In the genomic region with DNA sequence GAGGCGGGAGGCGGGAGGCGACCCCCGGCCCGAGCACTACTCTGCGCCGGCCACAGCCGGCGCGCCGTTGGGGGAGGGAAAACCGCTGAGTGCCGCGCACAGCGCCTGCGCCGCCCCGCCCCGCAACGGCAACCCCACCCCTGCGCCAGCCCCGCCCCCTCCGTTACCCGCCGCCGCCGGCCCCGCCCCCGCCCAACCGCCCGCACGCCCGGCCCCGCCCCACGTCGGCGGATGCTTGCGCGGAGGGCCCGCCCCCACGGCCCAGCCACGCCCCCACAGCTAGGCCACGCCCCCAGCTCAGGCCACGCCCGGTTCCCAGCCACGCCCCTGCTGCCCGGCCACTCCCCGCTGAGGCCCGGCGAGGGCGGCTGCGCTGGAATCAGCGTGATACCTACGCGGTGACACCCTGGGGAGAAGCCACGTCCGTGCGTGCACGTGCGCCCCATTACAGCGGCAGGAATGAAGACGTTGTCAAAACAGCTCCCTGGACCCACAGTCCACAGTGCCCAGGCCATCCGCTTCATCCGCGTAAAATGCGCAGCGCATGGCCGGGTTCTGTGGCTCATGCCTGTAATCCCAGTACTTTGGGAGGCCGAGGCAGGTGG, we compare ENCODE assay signal across 8 cellular contexts. TPM values are rescaled to one million over a fixed set of nuclear protein-coding genes. Genes with fewer than 3 reads are reported as not detected.
DNase-seq lines count a peak whose midpoint lies in the region; ATAC-seq and TF ChIP-seq lines count a peak whose summit lies in the region.

A gene (minus strand): TSS at position 91 of the 605 bp plus-strand sequence. CDS start 152 bp downstream, outside the sequence.

- H3K4me3 ChIP-seq in HCT116 (replicated peaks in 1 of 2; ENCODE audit: low read depth in 1 of 2, low read length in 2 of 2) (peak within 1 kb of the TSS; percentile 60 to 75), urinary bladder (ENCODE audit: low read depth, low read length) (peak within 1 kb of the TSS; percentile 79)

- H3K36me3 ChIP-seq in HCT116 (ENCODE audit: control insufficient read depth in 1 of 2, insufficient read depth in 2 of 2, low read length in 2 of 2), result peaks cover 9% of the 10 kb centered on the region in 2 experiments; a peak in 2 of 4 replicates
- H3K36me3 ChIP-seq in urinary bladder (ENCODE audit: insufficient read depth), result no peaks in the 10 kb centered on the region

- peak within 1 kb of the TSS; percentile 75 for H3K9ac ChIP-seq in HCT116 (ENCODE audit: low read length)

- no peaks in the 10 kb centered on the region for H3K27me3 ChIP-seq in HCT116 (ENCODE audit: insufficient read depth, low read length)

- CTCF ChIA-PET in HCT116 (lab: Charles Lee), result interaction anchor here (1.0 to 1.4 kb wide), 3 partner anchors 10 to 39 kb away, joined by 5 to 10 read pairs (median 7); no protein-coding TSS in a partner anchor

- intact Hi-C loops in HCT116 (cut with micrococcal nuclease), result no loop called here
- intact Hi-C loops in left ventricle myocardium superior (cut with micrococcal nuclease), result no loop called here

- H3K27ac ChIP-seq in HCT116 (ENCODE audit: low read depth, low read length) (peak within 1 kb of the TSS; percentile 68), urinary bladder (ENCODE audit: low read depth) (no peak within 1 kb of the TSS)

- 11% methylated on average over 53 of the region's 69 CpGs for WGBS in urinary bladder

- H3K9me3 ChIP-seq in HCT116 (ENCODE audit: control insufficient read depth in 1 of 2, insufficient read depth in 1 of 2, low read depth in 1 of 2, low read length in 2 of 2), result peaks cover 0 to 4% of the 10 kb centered on the region in 2 experiments; a peak in 1 of 4 replicates

- TF ChIP-seq POLR2A in HCT116 (IDR thresholded peaks at IDR 0.05; ENCODE audit: borderline replicate concordance, extremely low read depth, insufficient read depth, insufficient read length), result no peak

- H4K20me1 ChIP-seq in HCT116 (ENCODE audit: insufficient read depth), result peaks cover 9% of the 10 kb centered on the region; the same call in 1 of the 2 replicates

- H3K79me2 ChIP-seq in HCT116 (ENCODE audit: insufficient read depth, low read length), result peaks cover 24% of the 10 kb centered on the region

- ATAC-seq in HCT116 (peak; percentile 89), left ventricle myocardium superior (peak; percentile 99)

- POLR2A ChIA-PET in HCT116 (lab: Charles Lee), result interaction anchor here (0.7 to 1.0 kb wide), 4 partner anchors 13 to 39 kb away, joined by 3 to 6 read pairs (median 3); no protein-coding TSS in a partner anchor

- no peak for TF ChIP-seq RAD21 in HCT116 (IDR thresholded peaks at IDR 0.05; ENCODE audit: low read depth)

- no TSS peak for BruUV-seq in HCT116 (replicated peaks; lab: Mats Ljungman, UMichigan)

- no peaks in the 10 kb centered on the region for H3K9me2 ChIP-seq in HCT116 (ENCODE audit: insufficient read depth)

- H3K4me1 ChIP-seq in HCT116 (ENCODE audit: control insufficient read depth in 1 of 2, insufficient read depth in 2 of 2, low read length in 2 of 2) (peaks cover 7 to 16% of the 10 kb centered on the region in 2 experiments; a peak in 3 of 4 replicates), urinary bladder (ENCODE audit: insufficient read depth) (no peaks in the 10 kb centered on the region)

- RAD21 ChIA-PET in HCT116 (lab: Charles Lee; ENCODE audit: low non-redundant PET in 1 of 2, low total read pairs in 2 of 2, uncharacterized antibody in 2 of 2, unreplicated experiment in 2 of 2), result interaction anchor here in 1 of 2 experiments (0.7 kb wide), 1 partner anchor 59 kb away, joined by 5 read pairs; no protein-coding TSS in a partner anchor

- DNase-seq in ELF-1 (ENCODE audit: low read depth, low spot score), result peak; percentile 83
- DNase-seq in HCT116 (ENCODE audit: low read depth, low spot score), result peak; percentile 81
- peak; percentile 91 for DNase-seq in NAMALWA (ENCODE audit: low spot score)
- DNase-seq in T-helper 1 cell, result peak; percentile 85 to 94 (median 88)
- peak; percentile 84 for DNase-seq in amniotic epithelial cell (ENCODE audit: low read depth)
- peak; percentile 93 for DNase-seq in left ventricle myocardium superior
- DNase-seq in pulmonary artery endothelial cell (ENCODE audit: low read depth, low spot score), result peak; percentile 35

- peak within 1 kb of the TSS; percentile 99 for H3K4me2 ChIP-seq in HCT116 (ENCODE audit: low read length)

- H2AFZ ChIP-seq in HCT116 (ENCODE audit: low read depth, low read length, poor library complexity, severe bottlenecking), result no peak within 1 kb of the TSS

- no peak for TF ChIP-seq CTCF in HCT116 (IDR thresholded peaks at IDR 0.05 in 2 of 3, conservative IDR thresholded peaks at IDR 0.05 in 1 of 3; ENCODE audit: borderline replicate concordance in 1 of 3, insufficient read depth in 1 of 3, low read depth in 2 of 3, low read length in 2 of 3)

TF ChIP-seq in HCT116, 20 proteins besides CTCF, POLR2A, EP300 and RAD21 (continues in another document):
- TF ChIP-seq SIN3A (IDR thresholded peaks at IDR 0.05; ENCODE audit: low read depth) (no peak), EGR1 (IDR thresholded peaks at IDR 0.05; ENCODE audit: low read depth) (peak; percentile 76), ELF1 (IDR thresholded peaks at IDR 0.05; ENCODE audit: borderline replicate concordance, low read depth) (no peak), FOSL1 (IDR thresholded peaks at IDR 0.05; ENCODE audit: low read depth) (no peak), CEBPB (IDR thresholded peaks at IDR 0.05; ENCODE audit: low read depth) (no peak), EZH2 (IDR thresholded peaks at IDR 0.05) (no peak), CBX3 (IDR thresholded peaks at IDR 0.05; ENCODE audit: low read depth) (peak; percentile 95; the same call in 1 of the 2 replicates), TCF7L2 (IDR thresholded peaks at IDR 0.05; ENCODE audit: borderline replicate concordance, extremely low read depth, insufficient read depth, insufficient read length) (peak; percentile 22), YY1 (IDR thresholded peaks at IDR 0.05; ENCODE audit: extremely low read depth, insufficient replicate concordance, low read depth, low read length) (no peak), SRF (IDR thresholded peaks at IDR 0.05; ENCODE audit: low read depth) (no peak), ZFX (IDR thresholded peaks at IDR 0.05) (no peak), EZH2phosphoT487 (IDR thresholded peaks at IDR 0.05; ENCODE audit: borderline replicate concordance) (no peak), SP1 (IDR thresholded peaks at IDR 0.05; ENCODE audit: low read depth) (peak; percentile 72), ZNF274 (IDR thresholded peaks at IDR 0.05; ENCODE audit: low read depth, low read length) (no peak)
- TF ChIP-seq, protein P1, sequence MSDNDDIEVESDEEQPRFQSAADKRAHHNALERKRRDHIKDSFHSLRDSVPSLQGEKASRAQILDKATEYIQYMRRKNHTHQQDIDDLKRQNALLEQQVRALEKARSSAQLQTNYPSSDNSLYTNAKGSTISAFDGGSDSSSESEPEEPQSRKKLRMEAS (IDR thresholded peaks at IDR 0.05), result peak; percentile 100
- TF ChIP-seq, protein P2, sequence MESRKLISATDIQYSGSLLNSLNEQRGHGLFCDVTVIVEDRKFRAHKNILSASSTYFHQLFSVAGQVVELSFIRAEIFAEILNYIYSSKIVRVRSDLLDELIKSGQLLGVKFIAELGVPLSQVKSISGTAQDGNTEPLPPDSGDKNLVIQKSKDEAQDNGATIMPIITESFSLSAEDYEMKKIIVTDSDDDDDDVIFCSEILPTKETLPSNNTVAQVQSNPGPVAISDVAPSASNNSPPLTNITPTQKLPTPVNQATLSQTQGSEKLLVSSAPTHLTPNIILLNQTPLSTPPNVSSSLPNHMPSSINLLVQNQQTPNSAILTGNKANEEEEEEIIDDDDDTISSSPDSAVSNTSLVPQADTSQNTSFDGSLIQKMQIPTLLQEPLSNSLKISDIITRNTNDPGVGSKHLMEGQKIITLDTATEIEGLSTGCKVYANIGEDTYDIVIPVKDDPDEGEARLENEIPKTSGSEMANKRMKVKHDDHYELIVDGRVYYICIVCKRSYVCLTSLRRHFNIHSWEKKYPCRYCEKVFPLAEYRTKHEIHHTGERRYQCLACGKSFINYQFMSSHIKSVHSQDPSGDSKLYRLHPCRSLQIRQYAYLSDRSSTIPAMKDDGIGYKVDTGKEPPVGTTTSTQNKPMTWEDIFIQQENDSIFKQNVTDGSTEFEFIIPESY (IDR thresholded peaks at IDR 0.05; ENCODE audit: extremely low read depth, insufficient replicate concordance, low read length), result no peak
- TF ChIP-seq, protein P3, sequence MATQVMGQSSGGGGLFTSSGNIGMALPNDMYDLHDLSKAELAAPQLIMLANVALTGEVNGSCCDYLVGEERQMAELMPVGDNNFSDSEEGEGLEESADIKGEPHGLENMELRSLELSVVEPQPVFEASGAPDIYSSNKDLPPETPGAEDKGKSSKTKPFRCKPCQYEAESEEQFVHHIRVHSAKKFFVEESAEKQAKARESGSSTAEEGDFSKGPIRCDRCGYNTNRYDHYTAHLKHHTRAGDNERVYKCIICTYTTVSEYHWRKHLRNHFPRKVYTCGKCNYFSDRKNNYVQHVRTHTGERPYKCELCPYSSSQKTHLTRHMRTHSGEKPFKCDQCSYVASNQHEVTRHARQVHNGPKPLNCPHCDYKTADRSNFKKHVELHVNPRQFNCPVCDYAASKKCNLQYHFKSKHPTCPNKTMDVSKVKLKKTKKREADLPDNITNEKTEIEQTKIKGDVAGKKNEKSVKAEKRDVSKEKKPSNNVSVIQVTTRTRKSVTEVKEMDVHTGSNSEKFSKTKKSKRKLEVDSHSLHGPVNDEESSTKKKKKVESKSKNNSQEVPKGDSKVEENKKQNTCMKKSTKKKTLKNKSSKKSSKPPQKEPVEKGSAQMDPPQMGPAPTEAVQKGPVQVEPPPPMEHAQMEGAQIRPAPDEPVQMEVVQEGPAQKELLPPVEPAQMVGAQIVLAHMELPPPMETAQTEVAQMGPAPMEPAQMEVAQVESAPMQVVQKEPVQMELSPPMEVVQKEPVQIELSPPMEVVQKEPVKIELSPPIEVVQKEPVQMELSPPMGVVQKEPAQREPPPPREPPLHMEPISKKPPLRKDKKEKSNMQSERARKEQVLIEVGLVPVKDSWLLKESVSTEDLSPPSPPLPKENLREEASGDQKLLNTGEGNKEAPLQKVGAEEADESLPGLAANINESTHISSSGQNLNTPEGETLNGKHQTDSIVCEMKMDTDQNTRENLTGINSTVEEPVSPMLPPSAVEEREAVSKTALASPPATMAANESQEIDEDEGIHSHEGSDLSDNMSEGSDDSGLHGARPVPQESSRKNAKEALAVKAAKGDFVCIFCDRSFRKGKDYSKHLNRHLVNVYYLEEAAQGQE (IDR thresholded peaks at IDR 0.05; ENCODE audit: low read depth), result no peak
- TF ChIP-seq, protein P4, sequence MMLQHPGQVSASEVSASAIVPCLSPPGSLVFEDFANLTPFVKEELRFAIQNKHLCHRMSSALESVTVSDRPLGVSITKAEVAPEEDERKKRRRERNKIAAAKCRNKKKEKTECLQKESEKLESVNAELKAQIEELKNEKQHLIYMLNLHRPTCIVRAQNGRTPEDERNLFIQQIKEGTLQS (IDR thresholded peaks at IDR 0.05), result no peak

RNA-seq across cellular contexts. Expression of the gene that starts here (rescaled TPM):
- total RNA-seq in HCT116 (2021; ENCODE audit: unreplicated experiment) (20.4 TPM), left ventricle myocardium superior (6.1 TPM), pulmonary artery endothelial cell (10.6 and 15.6 TPM in 2 replicates), urinary bladder (21.0 TPM)
- polyA plus RNA-seq in HCT116 (2012), result 8.9 and 10.9 TPM in 2 replicates
- polyA plus RNA-seq in urinary bladder, result 10.7 TPM

Comparison
In these comparisons a context has a peak if more than half of its experiments do, and no peak if none do; other contexts are left out.
1. DNase-seq: peak in every context shown above with its lines; median percentile 93 in left ventricle myocardium superior; 91 in NAMALWA; 88 in T-helper 1 cell; 84 in amniotic epithelial cell; 83 in ELF-1; 81 in HCT116; 35 in pulmonary artery endothelial cell.